17 cellular contexts compared by ENCODE assay signal in genomic region chr21:37424987-37425386, GRCh38. TPM values are rescaled to one million over a fixed set of nuclear protein-coding genes. Genes with fewer than 3 reads are reported as not detected.
A peak's percentile ranks its signal among the peaks of the same experiment; 100 is the strongest.
DNase-seq lines count a peak whose midpoint lies in the region; ATAC-seq and TF ChIP-seq lines count a peak whose summit lies in the region.
"Had no signal": no experiment of that assay in that cellular context is flagged by ENCODE, and none has a peak within 500 bp of the region (broad histone marks: within the 10 kb centered on the region; RNA-seq: fewer than 3 reads in every experiment).

No MANE protein-coding gene starts in this region.

- peaks cover 14% of the 10 kb centered on the region for H3K36me3 Mint-ChIP-seq in T-helper 17 cell (ENCODE audit: low read depth)
- H3K36me3 Mint-ChIP-seq in activated T-helper 2 cell treated with anti-CD3 and anti-CD28 coated beads, Interferon-gamma antibody, Interleukin-2, Interleukin-4, amounts not matched to agents 10 μg/mL and 5 μg/mL and 100 μg/mL, durations not matched to agents 14 hours and 24 hours and 36 hours (ENCODE audit: low read depth): peaks cover 66% of the 10 kb centered on the region

- WGBS in psoas muscle, 3 donors: 9 to 17% (median 15%) methylated on average over 3 of the region's 3 CpGs

- ATAC-seq in T-helper 17 cell (no peak), psoas muscle (peak in 1 of 4 donors; percentile 27)

- H3K4me1 Mint-ChIP-seq in T-helper 17 cell: peaks cover 32% of the 10 kb centered on the region
- H3K4me1 Mint-ChIP-seq in activated T-helper 2 cell treated with anti-CD3 and anti-CD28 coated beads, Interferon-gamma antibody, Interleukin-2, Interleukin-4, amounts not matched to agents 10 μg/mL and 5 μg/mL and 100 μg/mL, durations not matched to agents 14 hours and 24 hours and 36 hours (ENCODE audit: low read depth): peaks cover 22% of the 10 kb centered on the region

- H3K36me3 ChIP-seq in left ventricle myocardium inferior (no peaks in the 10 kb centered on the region), psoas muscle (ENCODE audit: insufficient read depth in 1 of 2, low read depth in 1 of 2) (peaks cover 5 to 18% of the 10 kb centered on the region in 2 donors), breast epithelium (no peaks in the 10 kb centered on the region)

- H3K9me3 Mint-ChIP-seq in activated T-helper 2 cell treated with anti-CD3 and anti-CD28 coated beads, Interferon-gamma antibody, Interleukin-2, Interleukin-4, amounts not matched to agents 10 μg/mL and 5 μg/mL and 100 μg/mL, durations not matched to agents 14 hours and 24 hours and 36 hours: no peaks in the 10 kb centered on the region

- DNase-seq in T-helper 17 cell: no peak
- DNase-seq in dermis blood vessel endothelial cell: peak; percentile 38
- no peak for DNase-seq in left ventricle myocardium inferior
- no peak for DNase-seq in psoas muscle
- DNase-seq in breast epithelium (ENCODE audit: low spot score in 2 of 2): no peak
- DNase-seq in globus pallidus (ENCODE audit: low spot score): no peak
- DNase-seq in GOT3 (lab: John Stamatoyannopoulos, UW): no peak
- no peak for DNase-seq in activated T-helper 2 cell treated with anti-CD3 and anti-CD28 coated beads, Interferon-gamma antibody, Interleukin-2, Interleukin-4, amounts not matched to agents 10 μg/mL and 5 μg/mL and 100 μg/mL, durations not matched to agents 14 hours and 24 hours and 36 hours (ENCODE audit: low spot score)
- DNase-seq: IMR-90, NCI-H1105, NCI-H1694, NCI-H2081 treated with DMSO at 0.1 percent for 48 hours, NCI-H2171 treated with DMSO at 0.1 percent for 48 hours, NCI-H526, OCI-M1, SHP77 treated with DMSO at 0.1 percent for 48 hours had no signal

- peak overlapping the region; percentile 8 for H3K27ac Mint-ChIP-seq in T-helper 17 cell
- H3K27ac Mint-ChIP-seq in activated T-helper 2 cell treated with anti-CD3 and anti-CD28 coated beads, Interferon-gamma antibody, Interleukin-2, Interleukin-4, amounts not matched to agents 10 μg/mL and 5 μg/mL and 100 μg/mL, durations not matched to agents 14 hours and 24 hours and 36 hours: no peak overlapping the region

- no peaks in the 10 kb centered on the region for H3K9me3 ChIP-seq in T-helper 17 cell (ENCODE audit: control insufficient read depth, low read length, poor library complexity, severe bottlenecking)
- H3K9me3 ChIP-seq in left ventricle myocardium inferior (replicated peaks): no peaks in the 10 kb centered on the region
- no peaks in the 10 kb centered on the region for H3K9me3 ChIP-seq in psoas muscle
- no peaks in the 10 kb centered on the region for H3K9me3 ChIP-seq in breast epithelium

- peak overlapping the region; percentile 27 for H3K4me3 ChIP-seq in left ventricle myocardium inferior
- no peak overlapping the region for H3K4me3 ChIP-seq in psoas muscle
- H3K4me3 ChIP-seq in breast epithelium: no peak overlapping the region

- H3K4me1 ChIP-seq in left ventricle myocardium inferior (peaks cover 84% of the 10 kb centered on the region), psoas muscle (peaks cover 75% of the 10 kb centered on the region), breast epithelium (no peaks in the 10 kb centered on the region)

- TF ChIP-seq CTCF in left ventricle myocardium inferior (IDR thresholded peaks at IDR 0.05; ENCODE audit: borderline replicate concordance) (no peak), psoas muscle (IDR thresholded peaks at IDR 0.05) (no peak), breast epithelium (IDR thresholded peaks at IDR 0.05) (no peak)

- H3K27me3 ChIP-seq in left ventricle myocardium inferior (ENCODE audit: low read depth) (no peaks in the 10 kb centered on the region), psoas muscle (ENCODE audit: insufficient read depth in 3 of 3, low read length in 2 of 3) (no peaks in the 10 kb centered on the region), breast epithelium (no peaks in the 10 kb centered on the region)

- H3K4me3 Mint-ChIP-seq in T-helper 17 cell: no peak overlapping the region
- no peak overlapping the region for H3K4me3 Mint-ChIP-seq in activated T-helper 2 cell treated with anti-CD3 and anti-CD28 coated beads, Interferon-gamma antibody, Interleukin-2, Interleukin-4, amounts not matched to agents 10 μg/mL and 5 μg/mL and 100 μg/mL, durations not matched to agents 14 hours and 24 hours and 36 hours (ENCODE audit: low read depth)

- H3K27ac ChIP-seq in left ventricle myocardium inferior (replicated peaks): peak overlapping the region; percentile 66
- H3K27ac ChIP-seq in psoas muscle: peak overlapping the region; percentile 56
- H3K27ac ChIP-seq in breast epithelium: no peak overlapping the region
- H3K27ac ChIP-seq: C4-2B had no signal

- no peaks in the 10 kb centered on the region for H3K27me3 Mint-ChIP-seq in T-helper 17 cell
- no peaks in the 10 kb centered on the region for H3K27me3 Mint-ChIP-seq in activated T-helper 2 cell treated with anti-CD3 and anti-CD28 coated beads, Interferon-gamma antibody, Interleukin-2, Interleukin-4, amounts not matched to agents 10 μg/mL and 5 μg/mL and 100 μg/mL, durations not matched to agents 14 hours and 24 hours and 36 hours (ENCODE audit: low read depth)

- intact Hi-C loops in left ventricle myocardium inferior (cut with micrococcal nuclease) (no loop called here), psoas muscle (cut with DNase I) (loop anchor here in 1 of 2 donors (5.0 kb wide), 1 partner anchor 48 kb away; no protein-coding TSS in a partner anchor), breast epithelium (cut with DNase I; ENCODE audit: low total_unique reads) (no loop called here)
- intact Hi-C loops in activated T-helper 2 cell treated with anti-CD3 and anti-CD28 coated beads, Interferon-gamma antibody, Interleukin-2, Interleukin-4, amounts not matched to agents 10 μg/mL and 5 μg/mL and 100 μg/mL, durations not matched to agents 14 hours and 24 hours and 36 hours (cut with micrococcal nuclease): no loop called here

- no peak for TF ChIP-seq POLR2A in breast epithelium (IDR thresholded peaks at IDR 0.05)

RNA-seq across cellular contexts. Expression of gene DYRK1A, which starts 58.4 kb away (rescaled TPM):
- total RNA-seq in T-helper 17 cell (100 to 1,000 TPM; 123 to 149 TPM), dermis blood vessel endothelial cell (75.6 and 94.8 TPM in 2 replicates), left ventricle myocardium inferior (64.6 TPM), psoas muscle (100 to 1,000 TPM in 1 of 4 donors, 10 to 100 TPM in 3; 79.9 to 105 (median 89.3) TPM), breast epithelium (100 to 1,000 TPM in 1 of 3 donors, 10 to 100 TPM in 2; 71.7 to 138 (median 93.1) TPM)
- 10 to 100 TPM; 21.5 to 60.8 (median 31.7) TPM for polyA plus RNA-seq in psoas muscle
- total RNA-seq in activated T-helper 2 cell treated with anti-CD3 and anti-CD28 coated beads, Interferon-gamma antibody, Interleukin-2, Interleukin-4, amounts not matched to agents 10 μg/mL and 5 μg/mL and 100 μg/mL, durations not matched to agents 14 hours and 24 hours and 36 hours: 61.8 and 62.5 TPM in 2 replicates

Comparison
In these comparisons a context has a peak if more than half of its experiments do, and no peak if none do; other contexts are left out.
1. H3K27ac ChIP-seq: peak in left ventricle myocardium inferior (single experiment) and psoas muscle (single experiment); none in breast epithelium (0 of 2).